ENCODE assay signal across 1 cellular context in the genomic region with DNA sequence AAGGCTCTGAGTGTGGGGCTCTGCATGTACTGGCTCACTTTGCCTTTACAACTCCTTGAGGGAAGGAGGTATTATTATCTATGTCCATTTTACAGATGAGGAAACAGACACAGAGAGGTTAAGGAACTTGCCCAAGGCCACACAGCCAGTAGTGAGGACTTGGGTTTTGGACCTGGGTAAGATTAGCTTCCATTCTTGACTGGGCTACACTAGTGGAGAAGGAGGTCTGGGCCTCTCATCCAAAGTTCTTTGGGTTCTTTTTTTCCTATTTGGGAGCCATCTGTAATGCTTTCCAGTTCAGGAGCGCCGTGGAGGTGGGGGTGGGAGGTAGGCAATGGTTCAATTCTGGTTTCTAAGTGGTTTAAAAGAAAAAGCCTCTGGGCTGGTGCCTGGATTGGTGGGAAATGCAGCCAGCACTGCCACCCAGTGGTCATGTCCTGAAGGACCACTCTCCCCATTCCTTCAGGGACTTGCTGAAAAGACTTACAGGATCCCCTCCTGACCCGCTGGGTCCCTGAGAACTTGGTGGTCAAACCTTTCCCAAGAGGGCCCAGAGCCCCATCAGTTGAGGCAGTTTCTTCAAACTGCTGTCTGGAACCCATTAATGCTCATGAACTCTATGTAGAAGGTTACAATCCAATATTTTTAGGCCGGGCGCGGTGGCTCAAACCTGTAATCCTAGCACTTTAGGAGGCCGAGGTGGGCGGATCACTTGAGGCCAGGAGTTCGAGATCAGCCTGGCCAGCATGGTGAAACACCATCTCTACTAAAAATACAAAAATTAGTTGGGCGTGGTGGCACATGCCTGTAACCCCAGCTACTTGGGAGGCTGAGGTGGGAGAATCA.
TF ChIP-seq lines count a peak whose summit lies in the region.

No MANE protein-coding gene starts in this region.

TF ChIP-seq in HepG2, 621 proteins besides CTCF, POLR2A, EP300 and RAD21 (continued from another document):
- TF ChIP-seq, protein P1, sequence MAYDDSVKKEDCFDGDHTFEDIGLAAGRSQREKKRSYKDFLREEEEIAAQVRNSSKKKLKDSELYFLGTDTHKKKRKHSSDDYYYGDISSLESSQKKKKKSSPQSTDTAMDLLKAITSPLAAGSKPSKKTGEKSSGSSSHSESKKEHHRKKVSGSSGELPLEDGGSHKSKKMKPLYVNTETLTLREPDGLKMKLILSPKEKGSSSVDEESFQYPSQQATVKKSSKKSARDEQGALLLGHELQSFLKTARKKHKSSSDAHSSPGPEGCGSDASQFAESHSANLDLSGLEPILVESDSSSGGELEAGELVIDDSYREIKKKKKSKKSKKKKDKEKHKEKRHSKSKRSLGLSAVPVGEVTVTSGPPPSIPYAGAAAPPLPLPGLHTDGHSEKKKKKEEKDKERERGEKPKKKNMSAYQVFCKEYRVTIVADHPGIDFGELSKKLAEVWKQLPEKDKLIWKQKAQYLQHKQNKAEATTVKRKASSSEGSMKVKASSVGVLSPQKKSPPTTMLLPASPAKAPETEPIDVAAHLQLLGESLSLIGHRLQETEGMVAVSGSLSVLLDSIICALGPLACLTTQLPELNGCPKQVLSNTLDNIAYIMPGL (CRISPR knock-in tag; IDR thresholded peaks at IDR 0.05; ENCODE audit: borderline replicate concordance in 1 of 2, low read depth in 1 of 2) = 0 out of 4 replicates have a peak, but pooled peaks have one; percentile 24 to 43
- no peak for TF ChIP-seq RXRB (CRISPR knock-in tag; IDR thresholded peaks at IDR 0.05; ENCODE audit: borderline replicate concordance)
- no peak for TF ChIP-seq ZNF253 (CRISPR knock-in tag; IDR thresholded peaks at IDR 0.05; ENCODE audit: borderline replicate concordance)
- TF ChIP-seq, protein P2, sequence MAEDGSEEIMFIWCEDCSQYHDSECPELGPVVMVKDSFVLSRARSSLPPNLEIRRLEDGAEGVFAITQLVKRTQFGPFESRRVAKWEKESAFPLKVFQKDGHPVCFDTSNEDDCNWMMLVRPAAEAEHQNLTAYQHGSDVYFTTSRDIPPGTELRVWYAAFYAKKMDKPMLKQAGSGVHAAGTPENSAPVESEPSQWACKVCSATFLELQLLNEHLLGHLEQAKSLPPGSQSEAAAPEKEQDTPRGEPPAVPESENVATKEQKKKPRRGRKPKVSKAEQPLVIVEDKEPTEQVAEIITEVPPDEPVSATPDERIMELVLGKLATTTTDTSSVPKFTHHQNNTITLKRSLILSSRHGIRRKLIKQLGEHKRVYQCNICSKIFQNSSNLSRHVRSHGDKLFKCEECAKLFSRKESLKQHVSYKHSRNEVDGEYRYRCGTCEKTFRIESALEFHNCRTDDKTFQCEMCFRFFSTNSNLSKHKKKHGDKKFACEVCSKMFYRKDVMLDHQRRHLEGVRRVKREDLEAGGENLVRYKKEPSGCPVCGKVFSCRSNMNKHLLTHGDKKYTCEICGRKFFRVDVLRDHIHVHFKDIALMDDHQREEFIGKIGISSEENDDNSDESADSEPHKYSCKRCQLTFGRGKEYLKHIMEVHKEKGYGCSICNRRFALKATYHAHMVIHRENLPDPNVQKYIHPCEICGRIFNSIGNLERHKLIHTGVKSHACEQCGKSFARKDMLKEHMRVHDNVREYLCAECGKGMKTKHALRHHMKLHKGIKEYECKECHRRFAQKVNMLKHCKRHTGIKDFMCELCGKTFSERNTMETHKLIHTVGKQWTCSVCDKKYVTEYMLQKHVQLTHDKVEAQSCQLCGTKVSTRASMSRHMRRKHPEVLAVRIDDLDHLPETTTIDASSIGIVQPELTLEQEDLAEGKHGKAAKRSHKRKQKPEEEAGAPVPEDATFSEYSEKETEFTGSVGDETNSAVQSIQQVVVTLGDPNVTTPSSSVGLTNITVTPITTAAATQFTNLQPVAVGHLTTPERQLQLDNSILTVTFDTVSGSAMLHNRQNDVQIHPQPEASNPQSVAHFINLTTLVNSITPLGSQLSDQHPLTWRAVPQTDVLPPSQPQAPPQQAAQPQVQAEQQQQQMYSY (CRISPR knock-in tag; IDR thresholded peaks at IDR 0.05) = no peak
- TF ChIP-seq, protein P3, sequence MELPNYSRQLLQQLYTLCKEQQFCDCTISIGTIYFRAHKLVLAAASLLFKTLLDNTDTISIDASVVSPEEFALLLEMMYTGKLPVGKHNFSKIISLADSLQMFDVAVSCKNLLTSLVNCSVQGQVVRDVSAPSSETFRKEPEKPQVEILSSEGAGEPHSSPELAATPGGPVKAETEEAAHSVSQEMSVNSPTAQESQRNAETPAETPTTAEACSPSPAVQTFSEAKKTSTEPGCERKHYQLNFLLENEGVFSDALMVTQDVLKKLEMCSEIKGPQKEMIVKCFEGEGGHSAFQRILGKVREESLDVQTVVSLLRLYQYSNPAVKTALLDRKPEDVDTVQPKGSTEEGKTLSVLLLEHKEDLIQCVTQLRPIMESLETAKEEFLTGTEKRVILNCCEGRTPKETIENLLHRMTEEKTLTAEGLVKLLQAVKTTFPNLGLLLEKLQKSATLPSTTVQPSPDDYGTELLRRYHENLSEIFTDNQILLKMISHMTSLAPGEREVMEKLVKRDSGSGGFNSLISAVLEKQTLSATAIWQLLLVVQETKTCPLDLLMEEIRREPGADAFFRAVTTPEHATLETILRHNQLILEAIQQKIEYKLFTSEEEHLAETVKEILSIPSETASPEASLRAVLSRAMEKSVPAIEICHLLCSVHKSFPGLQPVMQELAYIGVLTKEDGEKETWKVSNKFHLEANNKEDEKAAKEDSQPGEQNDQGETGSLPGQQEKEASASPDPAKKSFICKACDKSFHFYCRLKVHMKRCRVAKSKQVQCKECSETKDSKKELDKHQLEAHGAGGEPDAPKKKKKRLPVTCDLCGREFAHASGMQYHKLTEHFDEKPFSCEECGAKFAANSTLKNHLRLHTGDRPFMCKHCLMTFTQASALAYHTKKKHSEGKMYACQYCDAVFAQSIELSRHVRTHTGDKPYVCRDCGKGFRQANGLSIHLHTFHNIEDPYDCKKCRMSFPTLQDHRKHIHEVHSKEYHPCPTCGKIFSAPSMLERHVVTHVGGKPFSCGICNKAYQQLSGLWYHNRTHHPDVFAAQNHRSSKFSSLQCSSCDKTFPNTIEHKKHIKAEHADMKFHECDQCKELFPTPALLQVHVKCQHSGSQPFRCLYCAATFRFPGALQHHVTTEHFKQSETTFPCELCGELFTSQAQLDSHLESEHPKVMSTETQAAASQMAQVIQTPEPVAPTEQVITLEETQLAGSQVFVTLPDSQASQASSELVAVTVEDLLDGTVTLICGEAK (IDR thresholded peaks at IDR 0.05) = no peak
- TF ChIP-seq, protein P3 (CRISPR knock-in tag; IDR thresholded peaks at IDR 0.05) = no peak
- TF ChIP-seq THAP11 (CRISPR knock-in tag; IDR thresholded peaks at IDR 0.05) = peak; percentile 45; the same call in 1 of the 2 replicates
- no peak for TF ChIP-seq FOXP1 (IDR thresholded peaks at IDR 0.05)
- no peak for TF ChIP-seq FOXP1 (CRISPR knock-in tag; IDR thresholded peaks at IDR 0.05)
- TF ChIP-seq SRSF4 (IDR thresholded peaks at IDR 0.05; ENCODE audit: low read depth, low read length, poor library complexity, severe bottlenecking) = no peak
- no peak for TF ChIP-seq ZNF382 (CRISPR knock-in tag; IDR thresholded peaks at IDR 0.05; ENCODE audit: borderline replicate concordance)
- TF ChIP-seq, protein P4, sequence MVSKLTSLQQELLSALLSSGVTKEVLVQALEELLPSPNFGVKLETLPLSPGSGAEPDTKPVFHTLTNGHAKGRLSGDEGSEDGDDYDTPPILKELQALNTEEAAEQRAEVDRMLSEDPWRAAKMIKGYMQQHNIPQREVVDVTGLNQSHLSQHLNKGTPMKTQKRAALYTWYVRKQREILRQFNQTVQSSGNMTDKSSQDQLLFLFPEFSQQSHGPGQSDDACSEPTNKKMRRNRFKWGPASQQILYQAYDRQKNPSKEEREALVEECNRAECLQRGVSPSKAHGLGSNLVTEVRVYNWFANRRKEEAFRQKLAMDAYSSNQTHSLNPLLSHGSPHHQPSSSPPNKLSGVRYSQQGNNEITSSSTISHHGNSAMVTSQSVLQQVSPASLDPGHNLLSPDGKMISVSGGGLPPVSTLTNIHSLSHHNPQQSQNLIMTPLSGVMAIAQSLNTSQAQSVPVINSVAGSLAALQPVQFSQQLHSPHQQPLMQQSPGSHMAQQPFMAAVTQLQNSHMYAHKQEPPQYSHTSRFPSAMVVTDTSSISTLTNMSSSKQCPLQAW (CRISPR knock-in tag; IDR thresholded peaks at IDR 0.05) = 0 out of 2 replicates have a peak, but pooled peaks have one; percentile 45
TF ChIP-seq in HepG2: peak in this region for 20.
